In genomic region chr5:6453937-6454560, GRCh38 we compare ENCODE assay signal across 17 cellular contexts. TPM values are rescaled to one million over a fixed set of nuclear protein-coding genes. Genes with fewer than 3 reads are reported as not detected.
"Had no signal": no experiment of that assay in that cellular context is flagged by ENCODE, and none has a peak within 500 bp of the region (broad histone marks: within the 10 kb centered on the region; RNA-seq: fewer than 3 reads in every experiment).

No MANE protein-coding gene starts in this region.

- H3K9me3 Mint-ChIP-seq: activated B cell treated with CpG ODN at 0.5 μM for 24 hours; activated CD4-positive, alpha-beta T cell treated with anti-CD3 and anti-CD28 coated beads, Interleukin-2, amount 10 ng/mL, durations not matched to agents 7 days and 5 days; activated naive CD4-positive, alpha-beta T cell treated with anti-CD3 and anti-CD28 coated beads for 36 hours; activated T-helper 17 cell treated with anti-CD3 and anti-CD28 coated beads, Interleukin-2, amount 50 U/mL, for 72 hours; immature natural killer cell; stimulated activated naive CD8-positive, alpha-beta T cell treated with anti-CD3 and anti-CD28 coated beads, Interleukin-15, Interleukin-2, amounts not matched to agents 100 ng/mL and 50 ng/mL, for 24 hours; T-helper 1 cell treated with Interleukin-12 subunit alpha and Interleukin-12 subunit beta and Interleukin-4 antibody, amounts not matched to agents 30 μg/mL and 1 μg/mL, for 36 hours had no signal

- ATAC-seq: activated T-helper 17 cell treated with anti-CD3 and anti-CD28 coated beads, Interleukin-2, amount 50 U/mL, for 72 hours; naive thymus-derived CD8-positive, alpha-beta T cell had no signal

- H3K4me3 Mint-ChIP-seq: activated B cell treated with CpG ODN at 0.5 μM for 24 hours; activated CD4-positive, alpha-beta T cell treated with anti-CD3 and anti-CD28 coated beads, Interleukin-2, amount 10 ng/mL, durations not matched to agents 7 days and 5 days; activated naive CD4-positive, alpha-beta T cell treated with anti-CD3 and anti-CD28 coated beads for 36 hours; activated T-helper 17 cell treated with anti-CD3 and anti-CD28 coated beads, Interleukin-2, amount 50 U/mL, for 72 hours; immature natural killer cell; naive thymus-derived CD8-positive, alpha-beta T cell; stimulated activated naive CD8-positive, alpha-beta T cell treated with anti-CD3 and anti-CD28 coated beads, Interleukin-15, Interleukin-2, amounts not matched to agents 100 ng/mL and 50 ng/mL, for 24 hours; T-helper 1 cell treated with Interleukin-12 subunit alpha and Interleukin-12 subunit beta and Interleukin-4 antibody, amounts not matched to agents 30 μg/mL and 1 μg/mL, for 36 hours had no signal

- DNase-seq: activated B cell treated with CpG ODN at 0.5 μM for 24 hours; activated CD4-positive, alpha-beta T cell treated with anti-CD3 and anti-CD28 coated beads, Interleukin-2, amount 10 ng/mL, durations not matched to agents 7 days and 5 days; activated CD8-positive, alpha-beta memory T cell treated with anti-CD3 and anti-CD28 coated beads for 24 hours; activated naive CD4-positive, alpha-beta T cell treated with anti-CD3 and anti-CD28 coated beads for 36 hours; central memory CD4-positive, alpha-beta T cell; cortex of kidney; effector memory CD4-positive, alpha-beta T cell; immature natural killer cell; mammary epithelial cell; naive thymus-derived CD8-positive, alpha-beta T cell; stimulated activated CD4-positive, alpha-beta T cell treated with anti-CD3 and anti-CD28 coated beads, Interleukin-4, amount 100 ng/mL, for 1 hour; stimulated activated CD8-positive, alpha-beta memory T cell treated with anti-CD3 and anti-CD28 coated beads, Interleukin-4, amount 100 ng/mL, for 48 hours had no signal

- H3K27ac Mint-ChIP-seq: activated B cell treated with CpG ODN at 0.5 μM for 24 hours; activated CD4-positive, alpha-beta T cell treated with anti-CD3 and anti-CD28 coated beads, Interleukin-2, amount 10 ng/mL, durations not matched to agents 7 days and 5 days; activated naive CD4-positive, alpha-beta T cell treated with anti-CD3 and anti-CD28 coated beads for 36 hours; activated T-helper 17 cell treated with anti-CD3 and anti-CD28 coated beads, Interleukin-2, amount 50 U/mL, for 72 hours; immature natural killer cell; naive thymus-derived CD8-positive, alpha-beta T cell; progenitor cell of endocrine pancreas; stimulated activated naive CD8-positive, alpha-beta T cell treated with anti-CD3 and anti-CD28 coated beads, Interleukin-15, Interleukin-2, amounts not matched to agents 100 ng/mL and 50 ng/mL, for 24 hours; T-helper 1 cell treated with Interleukin-12 subunit alpha and Interleukin-12 subunit beta and Interleukin-4 antibody, amounts not matched to agents 30 μg/mL and 1 μg/mL, for 36 hours had no signal

- H3K36me3 Mint-ChIP-seq: immature natural killer cell; naive thymus-derived CD8-positive, alpha-beta T cell had no signal

RNA-seq across cellular contexts. Expression of gene UBE2QL1, which starts 5.4 kb away (rescaled TPM):
- total RNA-seq: activated CD4-positive, alpha-beta T cell treated with anti-CD3 and anti-CD28 coated beads, Interleukin-2, amount 10 ng/mL, durations not matched to agents 7 days and 5 days; activated naive CD4-positive, alpha-beta T cell treated with anti-CD3 and anti-CD28 coated beads for 36 hours; activated T-helper 17 cell treated with anti-CD3 and anti-CD28 coated beads, Interleukin-2, amount 50 U/mL, for 72 hours; mononuclear cell; naive thymus-derived CD8-positive, alpha-beta T cell had no signal
- polyA plus RNA-seq: immature natural killer cell; naive thymus-derived CD8-positive, alpha-beta T cell had no signal
